ENCODE assay signal across 1 cellular context in the genomic region with DNA sequence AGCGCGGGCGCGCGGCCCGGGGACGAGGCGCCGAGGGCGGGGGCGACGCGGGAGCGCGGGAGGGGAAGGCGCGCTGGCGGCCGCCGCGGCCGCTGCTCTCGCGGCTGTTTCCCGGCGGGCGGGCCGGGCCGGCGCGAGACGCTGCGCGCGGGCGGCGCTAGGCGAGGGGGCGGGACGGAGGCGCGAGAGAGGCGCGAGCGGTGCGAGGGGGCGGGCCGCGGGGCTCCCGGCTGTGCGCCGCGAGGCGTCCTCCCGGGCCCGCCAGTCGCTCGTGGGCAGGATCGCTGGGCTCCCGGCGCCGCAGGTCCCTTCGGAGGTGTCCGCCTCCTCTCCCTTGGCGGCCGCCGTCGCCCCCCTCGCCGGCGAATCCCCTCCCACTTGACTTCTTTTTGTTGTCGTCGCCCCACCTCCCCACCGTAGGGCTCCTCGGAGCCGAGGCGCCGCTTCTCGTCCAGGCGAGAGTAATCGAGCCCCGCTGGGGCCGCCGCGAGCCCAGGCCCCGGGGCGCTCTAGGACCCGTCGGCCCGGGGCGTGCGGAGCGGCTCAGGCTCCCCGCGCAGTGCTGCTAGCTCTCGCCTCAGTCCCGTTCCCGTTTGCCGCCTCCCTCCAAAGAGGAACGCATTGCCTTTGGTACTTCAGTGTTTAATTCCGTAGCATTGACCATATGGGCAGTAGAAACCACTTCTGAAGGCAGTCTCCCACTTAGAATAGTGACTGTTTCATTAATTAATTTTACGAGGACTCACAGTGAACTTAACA.
TF ChIP-seq lines count a peak whose summit lies in the region.

A gene (minus strand): TSS at position 110 of the 759 bp plus-strand sequence. CDS start 330 bp downstream, outside the sequence.

TF ChIP-seq in HepG2, 621 proteins besides CTCF, POLR2A, EP300 and RAD21 (continued from another document and continues in another):
- TF ChIP-seq, protein P1, sequence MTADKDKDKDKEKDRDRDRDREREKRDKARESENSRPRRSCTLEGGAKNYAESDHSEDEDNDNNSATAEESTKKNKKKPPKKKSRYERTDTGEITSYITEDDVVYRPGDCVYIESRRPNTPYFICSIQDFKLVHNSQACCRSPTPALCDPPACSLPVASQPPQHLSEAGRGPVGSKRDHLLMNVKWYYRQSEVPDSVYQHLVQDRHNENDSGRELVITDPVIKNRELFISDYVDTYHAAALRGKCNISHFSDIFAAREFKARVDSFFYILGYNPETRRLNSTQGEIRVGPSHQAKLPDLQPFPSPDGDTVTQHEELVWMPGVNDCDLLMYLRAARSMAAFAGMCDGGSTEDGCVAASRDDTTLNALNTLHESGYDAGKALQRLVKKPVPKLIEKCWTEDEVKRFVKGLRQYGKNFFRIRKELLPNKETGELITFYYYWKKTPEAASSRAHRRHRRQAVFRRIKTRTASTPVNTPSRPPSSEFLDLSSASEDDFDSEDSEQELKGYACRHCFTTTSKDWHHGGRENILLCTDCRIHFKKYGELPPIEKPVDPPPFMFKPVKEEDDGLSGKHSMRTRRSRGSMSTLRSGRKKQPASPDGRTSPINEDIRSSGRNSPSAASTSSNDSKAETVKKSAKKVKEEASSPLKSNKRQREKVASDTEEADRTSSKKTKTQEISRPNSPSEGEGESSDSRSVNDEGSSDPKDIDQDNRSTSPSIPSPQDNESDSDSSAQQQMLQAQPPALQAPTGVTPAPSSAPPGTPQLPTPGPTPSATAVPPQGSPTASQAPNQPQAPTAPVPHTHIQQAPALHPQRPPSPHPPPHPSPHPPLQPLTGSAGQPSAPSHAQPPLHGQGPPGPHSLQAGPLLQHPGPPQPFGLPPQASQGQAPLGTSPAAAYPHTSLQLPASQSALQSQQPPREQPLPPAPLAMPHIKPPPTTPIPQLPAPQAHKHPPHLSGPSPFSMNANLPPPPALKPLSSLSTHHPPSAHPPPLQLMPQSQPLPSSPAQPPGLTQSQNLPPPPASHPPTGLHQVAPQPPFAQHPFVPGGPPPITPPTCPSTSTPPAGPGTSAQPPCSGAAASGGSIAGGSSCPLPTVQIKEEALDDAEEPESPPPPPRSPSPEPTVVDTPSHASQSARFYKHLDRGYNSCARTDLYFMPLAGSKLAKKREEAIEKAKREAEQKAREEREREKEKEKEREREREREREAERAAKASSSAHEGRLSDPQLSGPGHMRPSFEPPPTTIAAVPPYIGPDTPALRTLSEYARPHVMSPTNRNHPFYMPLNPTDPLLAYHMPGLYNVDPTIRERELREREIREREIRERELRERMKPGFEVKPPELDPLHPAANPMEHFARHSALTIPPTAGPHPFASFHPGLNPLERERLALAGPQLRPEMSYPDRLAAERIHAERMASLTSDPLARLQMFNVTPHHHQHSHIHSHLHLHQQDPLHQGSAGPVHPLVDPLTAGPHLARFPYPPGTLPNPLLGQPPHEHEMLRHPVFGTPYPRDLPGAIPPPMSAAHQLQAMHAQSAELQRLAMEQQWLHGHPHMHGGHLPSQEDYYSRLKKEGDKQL (CRISPR knock-in tag; IDR thresholded peaks at IDR 0.05; ENCODE audit: low read depth) = no peak
- 0 out of 2 replicates have a peak, but pooled peaks have one; percentile 84 for TF ChIP-seq ZNF782 (CRISPR knock-in tag; IDR thresholded peaks at IDR 0.05; ENCODE audit: borderline replicate concordance)
- TF ChIP-seq ZNF614 (CRISPR knock-in tag; IDR thresholded peaks at IDR 0.05; ENCODE audit: borderline replicate concordance) = peak; percentile 82; the same call in 1 of the 2 replicates
- no peak; the same call in 1 of the 2 replicates for TF ChIP-seq ZFP36L1 (CRISPR knock-in tag; IDR thresholded peaks at IDR 0.05)
- TF ChIP-seq, protein P2, sequence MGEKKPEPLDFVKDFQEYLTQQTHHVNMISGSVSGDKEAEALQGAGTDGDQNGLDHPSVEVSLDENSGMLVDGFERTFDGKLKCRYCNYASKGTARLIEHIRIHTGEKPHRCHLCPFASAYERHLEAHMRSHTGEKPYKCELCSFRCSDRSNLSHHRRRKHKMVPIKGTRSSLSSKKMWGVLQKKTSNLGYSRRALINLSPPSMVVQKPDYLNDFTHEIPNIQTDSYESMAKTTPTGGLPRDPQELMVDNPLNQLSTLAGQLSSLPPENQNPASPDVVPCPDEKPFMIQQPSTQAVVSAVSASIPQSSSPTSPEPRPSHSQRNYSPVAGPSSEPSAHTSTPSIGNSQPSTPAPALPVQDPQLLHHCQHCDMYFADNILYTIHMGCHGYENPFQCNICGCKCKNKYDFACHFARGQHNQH (CRISPR knock-in tag; IDR thresholded peaks at IDR 0.05) = peak; percentile 66
- no peak for TF ChIP-seq CAMTA2 (CRISPR knock-in tag; IDR thresholded peaks at IDR 0.05; ENCODE audit: borderline replicate concordance)
- TF ChIP-seq ZBTB7B (CRISPR knock-in tag; IDR thresholded peaks at IDR 0.05) = peak; percentile 86
- TF ChIP-seq, protein P3, sequence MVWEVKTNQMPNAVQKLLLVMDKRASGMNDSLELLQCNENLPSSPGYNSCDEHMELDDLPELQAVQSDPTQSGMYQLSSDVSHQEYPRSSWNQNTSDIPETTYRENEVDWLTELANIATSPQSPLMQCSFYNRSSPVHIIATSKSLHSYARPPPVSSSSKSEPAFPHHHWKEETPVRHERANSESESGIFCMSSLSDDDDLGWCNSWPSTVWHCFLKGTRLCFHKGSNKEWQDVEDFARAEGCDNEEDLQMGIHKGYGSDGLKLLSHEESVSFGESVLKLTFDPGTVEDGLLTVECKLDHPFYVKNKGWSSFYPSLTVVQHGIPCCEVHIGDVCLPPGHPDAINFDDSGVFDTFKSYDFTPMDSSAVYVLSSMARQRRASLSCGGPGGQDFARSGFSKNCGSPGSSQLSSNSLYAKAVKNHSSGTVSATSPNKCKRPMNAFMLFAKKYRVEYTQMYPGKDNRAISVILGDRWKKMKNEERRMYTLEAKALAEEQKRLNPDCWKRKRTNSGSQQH (CRISPR knock-in tag; IDR thresholded peaks at IDR 0.05; ENCODE audit: low read depth) = peak; percentile 23; the same call in 1 of the 2 replicates
- peak; percentile 46; the same call in 1 of the 2 replicates for TF ChIP-seq TOPORS (CRISPR knock-in tag; IDR thresholded peaks at IDR 0.05)
- TF ChIP-seq, protein P4, sequence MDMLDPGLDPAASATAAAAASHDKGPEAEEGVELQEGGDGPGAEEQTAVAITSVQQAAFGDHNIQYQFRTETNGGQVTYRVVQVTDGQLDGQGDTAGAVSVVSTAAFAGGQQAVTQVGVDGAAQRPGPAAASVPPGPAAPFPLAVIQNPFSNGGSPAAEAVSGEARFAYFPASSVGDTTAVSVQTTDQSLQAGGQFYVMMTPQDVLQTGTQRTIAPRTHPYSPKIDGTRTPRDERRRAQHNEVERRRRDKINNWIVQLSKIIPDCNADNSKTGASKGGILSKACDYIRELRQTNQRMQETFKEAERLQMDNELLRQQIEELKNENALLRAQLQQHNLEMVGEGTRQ (IDR thresholded peaks at IDR 0.05; ENCODE audit: low read depth, low read length) = no peak
- TF ChIP-seq, protein P4 (CRISPR knock-in tag; IDR thresholded peaks at IDR 0.05; ENCODE audit: borderline replicate concordance) = no peak
- TF ChIP-seq HMG20A (CRISPR knock-in tag; IDR thresholded peaks at IDR 0.05; ENCODE audit: borderline replicate concordance) = peak; percentile 8; the same call in 1 of the 2 replicates
- 0 out of 2 replicates have a peak, but pooled peaks have one; percentile 76 for TF ChIP-seq RFXANK (CRISPR knock-in tag; IDR thresholded peaks at IDR 0.05)
- peak; percentile 71 for TF ChIP-seq NR2C2 (CRISPR knock-in tag; IDR thresholded peaks at IDR 0.05; ENCODE audit: borderline replicate concordance)
- no peak for TF ChIP-seq LCORL (IDR thresholded peaks at IDR 0.05)
- TF ChIP-seq LCORL (CRISPR knock-in tag; IDR thresholded peaks at IDR 0.05) = peak; percentile 73; the same call in 1 of the 2 replicates
- TF ChIP-seq ZSCAN31 (CRISPR knock-in tag; IDR thresholded peaks at IDR 0.05; ENCODE audit: low read depth) = no peak; the same call in 1 of the 2 replicates
- no peak for TF ChIP-seq MAFG (CRISPR knock-in tag; IDR thresholded peaks at IDR 0.05)
- peak; percentile 78 for TF ChIP-seq MYC (CRISPR knock-in tag; IDR thresholded peaks at IDR 0.05; ENCODE audit: borderline replicate concordance)
- TF ChIP-seq, protein P5, sequence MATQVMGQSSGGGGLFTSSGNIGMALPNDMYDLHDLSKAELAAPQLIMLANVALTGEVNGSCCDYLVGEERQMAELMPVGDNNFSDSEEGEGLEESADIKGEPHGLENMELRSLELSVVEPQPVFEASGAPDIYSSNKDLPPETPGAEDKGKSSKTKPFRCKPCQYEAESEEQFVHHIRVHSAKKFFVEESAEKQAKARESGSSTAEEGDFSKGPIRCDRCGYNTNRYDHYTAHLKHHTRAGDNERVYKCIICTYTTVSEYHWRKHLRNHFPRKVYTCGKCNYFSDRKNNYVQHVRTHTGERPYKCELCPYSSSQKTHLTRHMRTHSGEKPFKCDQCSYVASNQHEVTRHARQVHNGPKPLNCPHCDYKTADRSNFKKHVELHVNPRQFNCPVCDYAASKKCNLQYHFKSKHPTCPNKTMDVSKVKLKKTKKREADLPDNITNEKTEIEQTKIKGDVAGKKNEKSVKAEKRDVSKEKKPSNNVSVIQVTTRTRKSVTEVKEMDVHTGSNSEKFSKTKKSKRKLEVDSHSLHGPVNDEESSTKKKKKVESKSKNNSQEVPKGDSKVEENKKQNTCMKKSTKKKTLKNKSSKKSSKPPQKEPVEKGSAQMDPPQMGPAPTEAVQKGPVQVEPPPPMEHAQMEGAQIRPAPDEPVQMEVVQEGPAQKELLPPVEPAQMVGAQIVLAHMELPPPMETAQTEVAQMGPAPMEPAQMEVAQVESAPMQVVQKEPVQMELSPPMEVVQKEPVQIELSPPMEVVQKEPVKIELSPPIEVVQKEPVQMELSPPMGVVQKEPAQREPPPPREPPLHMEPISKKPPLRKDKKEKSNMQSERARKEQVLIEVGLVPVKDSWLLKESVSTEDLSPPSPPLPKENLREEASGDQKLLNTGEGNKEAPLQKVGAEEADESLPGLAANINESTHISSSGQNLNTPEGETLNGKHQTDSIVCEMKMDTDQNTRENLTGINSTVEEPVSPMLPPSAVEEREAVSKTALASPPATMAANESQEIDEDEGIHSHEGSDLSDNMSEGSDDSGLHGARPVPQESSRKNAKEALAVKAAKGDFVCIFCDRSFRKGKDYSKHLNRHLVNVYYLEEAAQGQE (IDR thresholded peaks at IDR 0.05; ENCODE audit: borderline replicate concordance in 1 of 2, low read depth in 1 of 2, low read length in 2 of 2) = peak in 1 of 2 experiments; percentile 25; a peak in 1 of 4 replicates
- TF ChIP-seq ZNF780A (CRISPR knock-in tag; IDR thresholded peaks at IDR 0.05) = no peak
- no peak for TF ChIP-seq ZNF460 (CRISPR knock-in tag; IDR thresholded peaks at IDR 0.05; ENCODE audit: borderline replicate concordance)
- TF ChIP-seq XRCC5 (optimal IDR thresholded peaks at IDR 0.05; ENCODE audit: low read length) = peak; percentile 99
- TF ChIP-seq, protein P6, sequence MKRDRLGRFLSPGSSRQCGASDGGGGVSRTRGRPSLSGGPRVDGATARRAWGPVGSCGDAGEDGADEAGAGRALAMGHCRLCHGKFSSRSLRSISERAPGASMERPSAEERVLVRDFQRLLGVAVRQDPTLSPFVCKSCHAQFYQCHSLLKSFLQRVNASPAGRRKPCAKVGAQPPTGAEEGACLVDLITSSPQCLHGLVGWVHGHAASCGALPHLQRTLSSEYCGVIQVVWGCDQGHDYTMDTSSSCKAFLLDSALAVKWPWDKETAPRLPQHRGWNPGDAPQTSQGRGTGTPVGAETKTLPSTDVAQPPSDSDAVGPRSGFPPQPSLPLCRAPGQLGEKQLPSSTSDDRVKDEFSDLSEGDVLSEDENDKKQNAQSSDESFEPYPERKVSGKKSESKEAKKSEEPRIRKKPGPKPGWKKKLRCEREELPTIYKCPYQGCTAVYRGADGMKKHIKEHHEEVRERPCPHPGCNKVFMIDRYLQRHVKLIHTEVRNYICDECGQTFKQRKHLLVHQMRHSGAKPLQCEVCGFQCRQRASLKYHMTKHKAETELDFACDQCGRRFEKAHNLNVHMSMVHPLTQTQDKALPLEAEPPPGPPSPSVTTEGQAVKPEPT (CRISPR knock-in tag; IDR thresholded peaks at IDR 0.05; ENCODE audit: low read depth) = no peak
- TF ChIP-seq, protein P7, sequence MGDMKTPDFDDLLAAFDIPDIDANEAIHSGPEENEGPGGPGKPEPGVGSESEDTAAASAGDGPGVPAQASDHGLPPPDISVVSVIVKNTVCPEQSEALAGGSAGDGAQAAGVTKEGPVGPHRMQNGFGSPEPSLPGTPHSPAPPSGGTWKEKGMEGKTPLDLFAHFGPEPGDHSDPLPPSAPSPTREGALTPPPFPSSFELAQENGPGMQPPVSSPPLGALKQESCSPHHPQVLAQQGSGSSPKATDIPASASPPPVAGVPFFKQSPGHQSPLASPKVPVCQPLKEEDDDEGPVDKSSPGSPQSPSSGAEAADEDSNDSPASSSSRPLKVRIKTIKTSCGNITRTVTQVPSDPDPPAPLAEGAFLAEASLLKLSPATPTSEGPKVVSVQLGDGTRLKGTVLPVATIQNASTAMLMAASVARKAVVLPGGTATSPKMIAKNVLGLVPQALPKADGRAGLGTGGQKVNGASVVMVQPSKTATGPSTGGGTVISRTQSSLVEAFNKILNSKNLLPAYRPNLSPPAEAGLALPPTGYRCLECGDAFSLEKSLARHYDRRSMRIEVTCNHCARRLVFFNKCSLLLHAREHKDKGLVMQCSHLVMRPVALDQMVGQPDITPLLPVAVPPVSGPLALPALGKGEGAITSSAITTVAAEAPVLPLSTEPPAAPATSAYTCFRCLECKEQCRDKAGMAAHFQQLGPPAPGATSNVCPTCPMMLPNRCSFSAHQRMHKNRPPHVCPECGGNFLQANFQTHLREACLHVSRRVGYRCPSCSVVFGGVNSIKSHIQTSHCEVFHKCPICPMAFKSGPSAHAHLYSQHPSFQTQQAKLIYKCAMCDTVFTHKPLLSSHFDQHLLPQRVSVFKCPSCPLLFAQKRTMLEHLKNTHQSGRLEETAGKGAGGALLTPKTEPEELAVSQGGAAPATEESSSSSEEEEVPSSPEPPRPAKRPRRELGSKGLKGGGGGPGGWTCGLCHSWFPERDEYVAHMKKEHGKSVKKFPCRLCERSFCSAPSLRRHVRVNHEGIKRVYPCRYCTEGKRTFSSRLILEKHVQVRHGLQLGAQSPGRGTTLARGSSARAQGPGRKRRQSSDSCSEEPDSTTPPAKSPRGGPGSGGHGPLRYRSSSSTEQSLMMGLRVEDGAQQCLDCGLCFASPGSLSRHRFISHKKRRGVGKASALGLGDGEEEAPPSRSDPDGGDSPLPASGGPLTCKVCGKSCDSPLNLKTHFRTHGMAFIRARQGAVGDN (CRISPR knock-in tag; IDR thresholded peaks at IDR 0.05) = peak; percentile 92
- peak; percentile 95 for TF ChIP-seq ZNF543 (CRISPR knock-in tag; IDR thresholded peaks at IDR 0.05)
- TF ChIP-seq RARA (CRISPR knock-in tag; IDR thresholded peaks at IDR 0.05) = peak; percentile 48
